Comparison of ENCODE assay signal across 1 cellular context in genomic region chr20:40251284-40251932, GRCh38.
TF ChIP-seq lines count a peak whose summit lies in the region.

No MANE protein-coding gene starts in this region.

TF ChIP-seq in HepG2, 621 proteins besides CTCF, POLR2A, EP300 and RAD21 (continued from another document):
- TF ChIP-seq ZBTB20 (CRISPR knock-in tag; IDR thresholded peaks at IDR 0.05; ENCODE audit: borderline replicate concordance, low read depth) (no peak), TEAD3 (CRISPR knock-in tag; optimal IDR thresholded peaks at IDR 0.05; ENCODE audit: borderline replicate concordance) (peak; percentile 10), ZNF652 (CRISPR knock-in tag; IDR thresholded peaks at IDR 0.05; ENCODE audit: borderline replicate concordance, low read depth) (peak; percentile 53), ZNF331 (CRISPR knock-in tag; IDR thresholded peaks at IDR 0.05) (peak; percentile 66; the same call in 1 of the 2 replicates), PHF5A (CRISPR knock-in tag; IDR thresholded peaks at IDR 0.05; ENCODE audit: low read depth, unreplicated experiment) (no peak), HNRNPH1 (optimal IDR thresholded peaks at IDR 0.05; ENCODE audit: low read depth, low read length) (no peak), XRCC5 (optimal IDR thresholded peaks at IDR 0.05; ENCODE audit: low read length) (peak; percentile 76), STAG1 (CRISPR knock-in tag; IDR thresholded peaks at IDR 0.05) (peak; percentile 76), ZNF414 (CRISPR knock-in tag; IDR thresholded peaks at IDR 0.05) (no peak), ELF1 (CRISPR knock-in tag; IDR thresholded peaks at IDR 0.05) (peak; percentile 46; the same call in 1 of the 2 replicates), ZNF574 (CRISPR knock-in tag; IDR thresholded peaks at IDR 0.05) (peak; percentile 51; the same call in 1 of the 2 replicates), GABPA (IDR thresholded peaks at IDR 0.05; ENCODE audit: low read depth, low read length) (no peak), GABPA (CRISPR knock-in tag; IDR thresholded peaks at IDR 0.05; ENCODE audit: low read depth) (peak; percentile 27; the same call in 1 of the 2 replicates), SMC3 (IDR thresholded peaks at IDR 0.05; ENCODE audit: low read length) (peak; percentile 74), ZNF263 (CRISPR knock-in tag; IDR thresholded peaks at IDR 0.05) (0 out of 2 replicates have a peak, but pooled peaks have one; percentile 25), GLMP (CRISPR knock-in tag; IDR thresholded peaks at IDR 0.05; ENCODE audit: borderline replicate concordance) (no peak), ZNF782 (CRISPR knock-in tag; IDR thresholded peaks at IDR 0.05; ENCODE audit: borderline replicate concordance) (0 out of 2 replicates have a peak, but pooled peaks have one; percentile 29), ZNF644 (CRISPR knock-in tag; IDR thresholded peaks at IDR 0.05; ENCODE audit: low read depth) (no peak), ETV5 (CRISPR knock-in tag; IDR thresholded peaks at IDR 0.05; ENCODE audit: borderline replicate concordance) (0 out of 2 replicates have a peak, but pooled peaks have one; percentile 19), HES4 (CRISPR knock-in tag; IDR thresholded peaks at IDR 0.05; ENCODE audit: borderline replicate concordance) (0 out of 2 replicates have a peak, but pooled peaks have one; percentile 24)
